Comparison of ENCODE assay signal across 7 cellular contexts in the genomic region with DNA sequence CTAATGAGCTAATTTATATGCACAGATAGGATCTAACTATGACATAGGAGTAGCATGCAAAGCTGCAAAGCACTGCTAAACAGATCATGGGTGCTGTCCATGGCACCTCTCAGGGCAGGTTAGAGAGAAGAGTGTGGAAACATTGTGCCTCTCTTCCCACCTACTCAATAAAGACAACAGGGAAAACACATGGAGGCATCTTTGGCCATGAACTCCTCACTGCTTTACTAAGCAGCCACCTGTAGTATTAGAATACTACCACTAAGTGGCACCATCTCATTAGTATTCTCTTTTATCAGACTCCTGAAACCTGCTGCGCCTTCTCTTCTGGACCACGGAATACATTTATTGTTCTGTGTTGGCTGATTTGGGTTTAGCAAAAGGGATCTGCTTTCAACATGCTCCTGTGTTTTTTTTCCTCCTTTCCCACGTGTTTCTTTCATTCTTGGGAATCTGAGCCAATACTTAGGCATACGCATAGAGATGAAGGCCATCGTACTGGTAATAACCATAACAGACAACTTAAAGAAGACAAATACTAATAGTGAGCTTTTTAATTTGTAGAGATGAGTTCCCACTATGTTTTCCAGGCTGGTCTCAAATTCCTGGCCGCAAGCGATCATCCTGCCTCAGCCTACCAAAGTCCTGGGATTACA. TPM values are rescaled to one million over a fixed set of nuclear protein-coding genes. Genes with fewer than 3 reads are reported as not detected.
DNase-seq lines count a peak whose midpoint lies in the region; ATAC-seq and TF ChIP-seq lines count a peak whose summit lies in the region.

No MANE protein-coding gene starts in this region.

- no peak for DNase-seq in GM06990 (ENCODE audit: extremely low read depth, insufficient read length)
- DNase-seq in HS-5 (ENCODE audit: low read depth): peak; percentile 36
- peak; percentile 85 for DNase-seq in NCI-H82 treated with DMSO at 0.1 percent for 48 hours (lab: John Stamatoyannopoulos, UW; ENCODE audit: unreplicated experiment)
- DNase-seq in breast epithelium (ENCODE audit: low spot score in 2 of 2): no peak
- no peak for DNase-seq in kidney epithelial cell (ENCODE audit: low read depth)
- no peak for DNase-seq in thoracic aorta (ENCODE audit: low spot score)

- no peak for TF ChIP-seq POLR2A in breast epithelium (IDR thresholded peaks at IDR 0.05)

- intact Hi-C loops in breast epithelium (cut with DNase I; ENCODE audit: low total_unique reads): no loop called here

- TF ChIP-seq CTCF in GM06990 (IDR thresholded peaks at IDR 0.05; ENCODE audit: insufficient read depth, low read length, poor library complexity, severe bottlenecking): peak; percentile 71
- TF ChIP-seq CTCF in breast epithelium (IDR thresholded peaks at IDR 0.05): peak; percentile 56 to 81 (median 72)
- peak; percentile 68 for TF ChIP-seq CTCF in kidney epithelial cell (IDR thresholded peaks at IDR 0.05; ENCODE audit: insufficient read depth, low read length, poor library complexity, severe bottlenecking)
- peak; percentile 85 for TF ChIP-seq CTCF in thoracic aorta (IDR thresholded peaks at IDR 0.05)

- H3K36me3 ChIP-seq in GM06990 (ENCODE audit: control insufficient read depth, insufficient read depth, low read length): no peaks in the 10 kb centered on the region
- H3K36me3 ChIP-seq in breast epithelium: no peaks in the 10 kb centered on the region
- no peaks in the 10 kb centered on the region for H3K36me3 ChIP-seq in kidney epithelial cell (ENCODE audit: control insufficient read depth, insufficient read depth, low read length)
- H3K36me3 ChIP-seq in thoracic aorta: no peaks in the 10 kb centered on the region

- H3K27me3 ChIP-seq in GM06990 (replicated peaks; ENCODE audit: control insufficient read depth, insufficient read depth, low read length) (no peaks in the 10 kb centered on the region; the same call in 1 of the 2 replicates), breast epithelium (no peaks in the 10 kb centered on the region), kidney epithelial cell (ENCODE audit: control insufficient read depth, insufficient read depth, low read length) (no peaks in the 10 kb centered on the region), thoracic aorta (replicated peaks; ENCODE audit: insufficient read depth) (no peaks in the 10 kb centered on the region)

- no peak overlapping the region for H3K27ac ChIP-seq in breast epithelium
- H3K27ac ChIP-seq in thoracic aorta: peak overlapping the region in 1 of 2 donors; percentile 3

- H3K4me3 ChIP-seq in GM06990 (replicated peaks; ENCODE audit: low read depth, low read length) (no peak overlapping the region), breast epithelium (no peak overlapping the region), kidney epithelial cell (ENCODE audit: low read depth, low read length) (no peak overlapping the region), thoracic aorta (no peak overlapping the region)

- H3K4me1 ChIP-seq in breast epithelium: no peaks in the 10 kb centered on the region
- peaks cover 0 to 28% of the 10 kb centered on the region in 2 donors for H3K4me1 ChIP-seq in thoracic aorta (ENCODE audit: control insufficient read depth in 1 of 2, low read depth in 2 of 2)

- peak; percentile 81 for ATAC-seq in GM21529 (IDR thresholded peaks at IDR 0.05; ENCODE audit: unreplicated experiment)
- peak; percentile 47 for ATAC-seq in thoracic aorta (ENCODE audit: insufficient number of reproducible peaks, low FRiP score, low read depth)

- H3K9me3 ChIP-seq in breast epithelium (no peaks in the 10 kb centered on the region), thoracic aorta (no peaks in the 10 kb centered on the region)

RNA-seq across cellular contexts. Expression of gene HDDC2, which starts 9.4 kb away (rescaled TPM):
- total RNA-seq in breast epithelium: 10 to 100 TPM; 60.6 to 96.2 (median 88.1) TPM
- total RNA-seq in kidney epithelial cell: 76.3 and 82.4 TPM in 2 replicates
- 10 to 100 TPM; 39.9 TPM for total RNA-seq in thoracic aorta

Comparison
In these comparisons a context has a peak if more than half of its experiments do, and no peak if none do; other contexts are left out.
1. DNase-seq: peak in HS-5 (single experiment) and NCI-H82 treated with DMSO at 0.1 percent for 48 hours (single experiment); none in GM06990 (single experiment), breast epithelium (0 of 2), kidney epithelial cell (single experiment) and thoracic aorta (single experiment).
2. Peak in every context shown above with its lines, with median percentiles within 50 percentile points of each other: CTCF ChIP-seq.